ENCODE assay signal across 8 cellular contexts in the genomic region with DNA sequence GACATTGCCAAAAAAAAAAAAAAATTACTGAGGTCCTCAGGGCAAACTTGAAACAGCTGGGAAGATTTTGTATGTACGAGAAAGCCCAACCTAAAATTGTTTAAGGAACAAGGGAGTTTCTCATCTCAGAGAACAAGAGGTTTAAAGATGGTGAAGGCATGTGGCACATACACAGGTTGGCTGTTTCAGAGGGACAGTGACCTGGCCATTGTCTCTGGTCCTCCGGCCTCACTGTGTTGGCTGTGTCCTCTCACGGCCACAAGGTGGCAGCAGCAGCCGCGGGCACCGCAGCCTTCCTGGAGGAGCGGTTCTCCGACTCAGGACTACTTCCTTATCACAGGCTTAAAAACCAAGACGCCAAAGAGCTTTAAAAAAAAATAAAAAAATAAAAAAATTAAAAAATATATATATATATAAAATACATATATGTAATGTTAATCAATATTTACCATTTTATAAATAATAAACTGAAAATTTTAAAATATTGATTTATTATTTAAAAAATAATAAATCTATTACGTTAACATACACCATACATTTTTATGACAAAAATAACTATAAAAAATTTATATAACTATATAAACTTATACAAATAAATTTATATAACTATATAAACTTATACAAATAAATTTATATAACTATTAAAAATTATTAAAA. TPM values are rescaled to one million over a fixed set of nuclear protein-coding genes. Genes with fewer than 3 reads are reported as not detected.
DNase-seq lines count a peak whose midpoint lies in the region; ATAC-seq and TF ChIP-seq lines count a peak whose summit lies in the region.

No MANE protein-coding gene starts in this region.

- DNase-seq in DMS 273 (lab: John Stamatoyannopoulos, UW; ENCODE audit: unreplicated experiment) (peak; percentile 89), LHCN-M2 (ENCODE audit: low read depth) (peak; percentile 73), SHP77 (lab: John Stamatoyannopoulos, UW) (peak; percentile 68 to 70), fibroblast of villous mesenchyme (ENCODE audit: low read depth) (peak; percentile 82), non-pigmented ciliary epithelial cell (ENCODE audit: low read depth) (peak; percentile 31), thyroid gland (peak; percentile 78 to 82)
- peak; percentile 66 for DNase-seq in activated T-helper 9 cell treated with anti-CD3 and anti-CD28 coated beads, Interleukin-2, amount 50 U/mL, for 16 hours (ENCODE audit: low read depth)

- no peaks in the 10 kb centered on the region for H3K9me3 ChIP-seq in thyroid gland

- no peak overlapping the region for H3K4me3 ChIP-seq in fibroblast of villous mesenchyme (ENCODE audit: low read depth, low read length)
- H3K4me3 ChIP-seq in thyroid gland (replicated peaks in 1 of 3), result no peak overlapping the region

- TF ChIP-seq POLR2A in thyroid gland (IDR thresholded peaks at IDR 0.05), result no peak

- H3K4me1 ChIP-seq in thyroid gland, result no peaks in the 10 kb centered on the region

- 6 to 10% methylated on average over 10 of the region's 10 CpGs for WGBS in thyroid gland, 2 donors

- no peaks in the 10 kb centered on the region for H3K36me3 ChIP-seq in thyroid gland

- ATAC-seq in GM21526 (IDR thresholded peaks at IDR 0.05; ENCODE audit: low FRiP score, unreplicated experiment), result peak; percentile 74

- H3K27ac ChIP-seq in thyroid gland, result no peak overlapping the region

- no peaks in the 10 kb centered on the region for H3K27me3 ChIP-seq in thyroid gland

- TF ChIP-seq CTCF in fibroblast of villous mesenchyme (IDR thresholded peaks at IDR 0.05; ENCODE audit: insufficient read depth, low read depth, low read length), result peak; percentile 93
- peak; percentile 84 to 95 (median 92) for TF ChIP-seq CTCF in thyroid gland (IDR thresholded peaks at IDR 0.05)

- intact Hi-C loops in thyroid gland (cut with DNase I), result loop anchor here (5.0 kb wide), 2 partner anchors 296 to 386 kb away; no protein-coding TSS in a partner anchor

RNA-seq across cellular contexts. Expression of gene GTF2H5, which starts 52.8 kb away (rescaled TPM):
- 7.5 and 8.4 TPM in 2 replicates for total RNA-seq in LHCN-M2 (2014; rRNA removed)
- 45.2 TPM for polyA plus RNA-seq in LHCN-M2 (2012)
- total RNA-seq in fibroblast of villous mesenchyme, result 5.8 and 8.6 TPM in 2 replicates
- total RNA-seq in thyroid gland, result 1 to 10 TPM; 2.7 to 5.1 (median 4.5) TPM

RNA-seq across cellular contexts. Expression of gene SERAC1, which starts 52.9 kb away (rescaled TPM):
- total RNA-seq in LHCN-M2 (2014; rRNA removed) (8.6 and 11.7 TPM in 2 replicates), fibroblast of villous mesenchyme (13.2 and 26.3 TPM in 2 replicates), thyroid gland (10 to 100 TPM; 14.9 to 17.6 (median 17.0) TPM)
- 4.8 TPM for polyA plus RNA-seq in LHCN-M2 (2012)

Comparison
In these comparisons a context has a peak if more than half of its experiments do, and no peak if none do; other contexts are left out.
1. DNase-seq: peak in every context shown above with its lines; median percentile 89 in DMS 273; 82 in fibroblast of villous mesenchyme; 80 in thyroid gland; 73 in LHCN-M2; 69 in SHP77; 66 in activated T-helper 9 cell treated with anti-CD3 and anti-CD28 coated beads, Interleukin-2, amount 50 U/mL, for 16 hours; 31 in non-pigmented ciliary epithelial cell.